Comparison of ENCODE assay signal across 9 cellular contexts in the genomic region with DNA sequence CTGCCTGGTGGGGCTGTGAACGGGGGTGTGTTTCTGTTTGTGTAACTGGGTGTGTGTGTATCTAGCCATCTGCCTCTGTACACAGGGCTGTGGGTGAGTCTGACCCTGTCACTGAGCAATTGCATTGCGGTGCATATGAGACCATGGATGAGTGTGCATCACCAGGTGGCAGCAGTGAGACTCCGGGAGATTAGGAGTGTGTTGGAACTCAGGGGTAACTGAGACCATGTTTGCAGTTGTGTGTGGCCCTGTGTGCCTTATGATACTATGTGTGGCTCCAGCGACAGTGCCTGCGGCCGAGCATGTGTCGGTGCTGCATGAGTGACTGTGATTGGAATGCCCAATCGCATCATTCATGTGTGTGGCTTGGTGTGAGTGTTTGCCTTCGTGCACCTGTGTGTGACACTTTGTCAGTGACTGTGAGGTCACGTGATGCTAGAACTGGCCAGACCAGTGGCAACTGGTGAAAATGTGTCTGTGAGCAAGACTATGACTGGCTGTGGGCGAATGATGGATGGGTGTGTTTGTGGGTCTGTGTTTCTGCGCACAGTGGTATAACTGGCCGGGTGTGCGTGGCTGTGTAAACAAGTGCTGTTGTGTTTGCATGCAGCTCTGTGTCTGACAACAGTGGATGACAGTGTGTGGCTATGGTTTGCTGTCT. TPM values are rescaled to one million over a fixed set of nuclear protein-coding genes. Genes with fewer than 3 reads are reported as not detected.
DNase-seq lines count a peak whose midpoint lies in the region; ATAC-seq and TF ChIP-seq lines count a peak whose summit lies in the region.
"Had no signal": no experiment of that assay in that cellular context is flagged by ENCODE, and none has a peak within 500 bp of the region (broad histone marks: within the 10 kb centered on the region; RNA-seq: fewer than 3 reads in every experiment).

No MANE protein-coding gene starts in this region.

- H3K27ac Mint-ChIP-seq in natural killer cell (peak overlapping the region in 1 of 2 donors; percentile 79), type B pancreatic cell (peak overlapping the region; percentile 86)

- TF ChIP-seq CTCF in GM10248 (IDR thresholded peaks at IDR 0.05; ENCODE audit: control extremely low read depth, extremely low read depth, low read depth, missing control alignments) (peak; percentile 75), fibroblast of lung (conservative IDR thresholded peaks at IDR 0.05 in 1 of 2, IDR thresholded peaks at IDR 0.05 in 1 of 2; ENCODE audit: low read depth in 1 of 2, low read length in 2 of 2) (peak; percentile 57 to 76), natural killer cell (IDR thresholded peaks at IDR 0.05) (peak; percentile 35), type B pancreatic cell (conservative IDR thresholded peaks at IDR 0.05) (peak; percentile 71)

- POLR2A ChIA-PET in GM10248 (lab: Yijun Ruan, JAX): no interaction called here

- H3K9me3 ChIP-seq in fibroblast of lung (ENCODE audit: control insufficient read depth, insufficient read depth, low read depth, low read length): no peaks in the 10 kb centered on the region

- DNase-seq in GM10248 (ENCODE audit: extremely low spot score) (no peak), NCI-H82 (lab: John Stamatoyannopoulos, UW) (peak; percentile 86), fibroblast of lung (ENCODE audit: low read depth in 2 of 2) (peak; percentile 51 to 62), natural killer cell (no peak), type B pancreatic cell (ENCODE audit: extremely low spot score, unreplicated experiment) (no peak)
- DNase-seq in activated T-cell treated with anti-CD3 and anti-CD28 coated beads, Interleukin-2, amount 50 U/mL, for 48 hours: peak; percentile 61 to 69

- no peak overlapping the region for H2AFZ ChIP-seq in fibroblast of lung (ENCODE audit: low read length)

- H3K4me1 Mint-ChIP-seq in natural killer cell: peaks cover 7 to 31% of the 10 kb centered on the region in 2 donors
- peaks cover 18% of the 10 kb centered on the region for H3K4me1 Mint-ChIP-seq in type B pancreatic cell (ENCODE audit: unreplicated experiment)

- H3K36me3 Mint-ChIP-seq in natural killer cell (no peaks in the 10 kb centered on the region), type B pancreatic cell (peaks cover 6% of the 10 kb centered on the region)
- H3K36me3 Mint-ChIP-seq: activated naive CD4-positive, alpha-beta T cell treated with anti-CD3 and anti-CD28 coated beads, Interleukin-2, amount 50 U/mL, for 24 hours had no signal

- no peak overlapping the region for H3K4me3 ChIP-seq in fibroblast of lung (replicated peaks in 1 of 4; ENCODE audit: control extremely low read depth in 1 of 4, insufficient read depth in 1 of 4, low read depth in 3 of 4, low read length in 4 of 4)

- H3K4me2 ChIP-seq in fibroblast of lung (ENCODE audit: extremely low read depth, insufficient read depth, low read length): no peak overlapping the region

- H3K9me3 Mint-ChIP-seq in natural killer cell (no peaks in the 10 kb centered on the region), type B pancreatic cell (no peaks in the 10 kb centered on the region)
- H3K9me3 Mint-ChIP-seq: activated naive CD4-positive, alpha-beta T cell treated with anti-CD3 and anti-CD28 coated beads, Interleukin-2, amount 50 U/mL, for 24 hours had no signal

- CTCF ChIA-PET in GM10248 (lab: Yijun Ruan, JAX): interaction anchor here (0.6 to 4.2 kb wide), 22 partner anchors 8 to 150 kb away, joined by 3 to 42 read pairs (median 4); a partner anchor contains a TSS

- H3K4me3 Mint-ChIP-seq in natural killer cell (no peak overlapping the region), type B pancreatic cell (peak overlapping the region; percentile 50)
- H3K4me3 Mint-ChIP-seq: activated naive CD4-positive, alpha-beta T cell treated with anti-CD3 and anti-CD28 coated beads, Interleukin-2, amount 50 U/mL, for 24 hours had no signal

- no peak overlapping the region for H3K27ac ChIP-seq in fibroblast of lung (ENCODE audit: insufficient read depth, low read length)

- H3K36me3 ChIP-seq in fibroblast of lung (ENCODE audit: control insufficient read depth, insufficient read depth, low read length): peaks cover 6% of the 10 kb centered on the region

- no peaks in the 10 kb centered on the region for H3K79me2 ChIP-seq in fibroblast of lung (ENCODE audit: control insufficient read depth, insufficient read depth, low read length)

- no peaks in the 10 kb centered on the region for H3K4me1 ChIP-seq in fibroblast of lung (ENCODE audit: control insufficient read depth, extremely low read depth, insufficient read depth, low read length)

- peak; percentile 57 for ATAC-seq in HG02763 (IDR thresholded peaks at IDR 0.05; ENCODE audit: unreplicated experiment)
- peak; percentile 59 to 76 (median 66) for ATAC-seq in natural killer cell
- no peak for ATAC-seq in HG02571 (IDR thresholded peaks at IDR 0.05; ENCODE audit: unreplicated experiment)

- no peaks in the 10 kb centered on the region for H3K27me3 Mint-ChIP-seq in natural killer cell (ENCODE audit: low read depth in 2 of 2)
- H3K27me3 Mint-ChIP-seq in type B pancreatic cell: no peaks in the 10 kb centered on the region
- H3K27me3 Mint-ChIP-seq: activated naive CD4-positive, alpha-beta T cell treated with anti-CD3 and anti-CD28 coated beads, Interleukin-2, amount 50 U/mL, for 24 hours had no signal

- no peak overlapping the region for H3K9ac ChIP-seq in fibroblast of lung (ENCODE audit: insufficient read depth, low read length)

- H4K20me1 ChIP-seq in fibroblast of lung (ENCODE audit: control insufficient read depth, extremely low read depth, insufficient read depth, low read length): no peaks in the 10 kb centered on the region

- intact Hi-C loops in natural killer cell (cut with micrococcal nuclease): loop anchor here (1.0 kb wide), 1 partner anchor 36 kb away; no protein-coding TSS in a partner anchor

- H3K27me3 ChIP-seq in fibroblast of lung (ENCODE audit: control insufficient read depth, insufficient read depth, low read length): no peaks in the 10 kb centered on the region

RNA-seq across cellular contexts. Expression of a gene that starts 14.0 kb away (rescaled TPM):
- total RNA-seq in fibroblast of lung (6.7 and 9.4 TPM in 2 replicates), natural killer cell (10 to 100 TPM; 25.6 to 27.8 (median 26.9) TPM), type B pancreatic cell (ENCODE audit: low replicate concordance) (14.2 and 16.9 TPM in 2 replicates)
- polyA plus RNA-seq in fibroblast of lung: 1.9 and 2.0 TPM in 2 replicates
- polyA plus RNA-seq in fibroblast of lung (2012): 1.9 and 2.1 TPM in 2 replicates
- polyA minus RNA-seq in fibroblast of lung (ENCODE audit: low replicate concordance): 3.0 and 36.9 TPM in 2 replicates

RNA-seq across cellular contexts. Expression of a gene that starts 24.9 kb away (rescaled TPM):
- total RNA-seq in fibroblast of lung (31.8 and 47.2 TPM in 2 replicates), natural killer cell (10 to 100 TPM; 27.7 to 38.1 (median 29.4) TPM), type B pancreatic cell (ENCODE audit: low replicate concordance) (28.7 and 31.6 TPM in 2 replicates)
- polyA plus RNA-seq in fibroblast of lung: 8.2 and 10.5 TPM in 2 replicates
- polyA plus RNA-seq in fibroblast of lung (2012): 14.8 and 23.5 TPM in 2 replicates
- 56.2 and 91.4 TPM in 2 replicates for polyA minus RNA-seq in fibroblast of lung (ENCODE audit: low replicate concordance)

RNA-seq across cellular contexts. Expression of a gene that starts 34.5 kb away (rescaled TPM):
- total RNA-seq in fibroblast of lung: under 0.01 TPM in 2 replicates
- 0.02 and 0.05 TPM in 2 replicates for polyA plus RNA-seq in fibroblast of lung
- polyA plus RNA-seq in fibroblast of lung (2012): 0.03 TPM in 1 of 2 replicates, not detected in the other
- not detected in 2 replicates for polyA minus RNA-seq in fibroblast of lung (ENCODE audit: low replicate concordance)
- total RNA-seq in natural killer cell: 1 to 10 TPM; 6.1 to 7.5 (median 7.0) TPM
- 0.76 and 3.2 TPM in 2 replicates for total RNA-seq in type B pancreatic cell (ENCODE audit: low replicate concordance)

Comparison
In these comparisons a context has a peak if more than half of its experiments do, and no peak if none do; other contexts are left out.
1. DNase-seq: peak in NCI-H82 (single experiment), activated T-cell treated with anti-CD3 and anti-CD28 coated beads, Interleukin-2, amount 50 U/mL, for 48 hours (2 of 2) and fibroblast of lung (2 of 2); none in GM10248 (single experiment), natural killer cell (single experiment) and type B pancreatic cell (single experiment).
2. Peak in every context shown above with its lines, with median percentiles within 50 percentile points of each other: CTCF ChIP-seq.